Comparison of ENCODE assay signal across 1 cellular context in the genomic region with DNA sequence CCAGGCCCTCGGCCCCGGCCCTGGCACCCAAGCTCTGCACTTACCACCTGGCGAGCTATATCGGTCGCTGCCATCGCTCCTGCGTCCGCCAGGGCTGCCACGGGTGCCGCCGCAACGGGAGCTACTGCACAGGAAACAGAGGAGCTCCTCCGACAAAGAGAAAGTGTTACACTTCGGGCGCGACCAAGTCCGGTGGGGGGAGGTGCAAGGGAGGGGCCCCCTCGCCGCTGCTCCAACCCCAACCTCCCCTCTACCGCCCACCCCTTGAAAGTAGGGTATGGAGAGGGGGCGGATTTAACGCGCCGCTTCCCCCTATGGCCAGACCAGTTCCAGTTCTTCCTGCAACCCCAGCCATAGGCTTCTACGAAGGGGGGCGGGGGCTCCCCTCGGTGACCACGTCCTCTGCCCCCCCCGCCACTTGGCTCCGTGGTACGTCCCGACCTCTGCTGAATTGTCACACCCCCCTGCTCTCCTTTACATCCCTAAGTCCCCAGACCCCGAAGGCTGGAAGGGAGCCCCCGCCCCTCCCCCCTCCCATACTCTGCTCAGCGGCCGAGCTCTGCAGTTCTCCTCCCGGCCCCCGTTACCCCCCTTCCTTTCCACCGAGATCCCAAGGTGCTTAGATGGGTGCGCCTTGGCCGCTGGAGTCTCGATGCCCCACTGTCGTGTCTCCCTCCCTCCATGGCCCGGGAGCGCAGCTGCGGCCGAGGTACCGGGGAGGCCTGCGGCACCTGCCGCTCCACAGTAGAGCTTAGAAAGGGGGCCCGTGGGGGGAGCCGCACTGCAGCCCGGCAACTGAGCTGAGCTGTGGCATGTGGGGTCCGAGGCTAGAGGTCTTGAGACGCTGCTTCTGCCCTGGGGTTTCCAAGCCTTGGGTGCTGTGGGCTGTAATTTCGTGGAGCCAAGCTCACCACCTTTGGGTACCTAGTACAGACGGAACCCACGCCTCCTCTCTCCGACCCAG.
TF ChIP-seq lines count a peak whose summit lies in the region.

Gene SEPTIN6, minus strand, starts transcription at position 137 of the 964 bp plus-strand sequence. Its CDS starts 63 bp downstream, at position 74.

TF ChIP-seq in GM12878, 131 proteins besides CTCF, POLR2A, EP300 and RAD21 (continued from another document and continues in another):
- TF ChIP-seq TCF3 (IDR thresholded peaks at IDR 0.05; ENCODE audit: borderline replicate concordance, insufficient read depth, low read depth, low read length) (0 out of 2 replicates have a peak, but pooled peaks have one; percentile 65), ASH2L (IDR thresholded peaks at IDR 0.05; ENCODE audit: borderline replicate concordance, low read depth) (no peak), EGR1 (IDR thresholded peaks at IDR 0.05; ENCODE audit: borderline replicate concordance in 1 of 2, low read depth in 2 of 2, low read length in 2 of 2) (peak in 1 of 2 experiments; percentile 36; a peak in 1 of 3 replicates), SREBF2 (IDR thresholded peaks at IDR 0.05; ENCODE audit: low read length) (no peak), ELK1 (IDR thresholded peaks at IDR 0.05; ENCODE audit: low read depth, low read length) (no peak), IRF5 (IDR thresholded peaks at IDR 0.05; ENCODE audit: borderline replicate concordance) (no peak), BCL11A (IDR thresholded peaks at IDR 0.05; ENCODE audit: low read depth, low read length) (no peak), BRCA1 (IDR thresholded peaks at IDR 0.05; ENCODE audit: low read depth, low read length) (no peak), ATF7 (IDR thresholded peaks at IDR 0.05; ENCODE audit: low read depth) (peak; percentile 98), MTA3 (IDR thresholded peaks at IDR 0.05; ENCODE audit: borderline replicate concordance, low read length) (no peak), MAX (IDR thresholded peaks at IDR 0.05; ENCODE audit: low read depth, low read length) (no peak), SMAD5 (IDR thresholded peaks at IDR 0.05; ENCODE audit: low read depth) (peak; percentile 50; the same call in 1 of the 2 replicates), RCOR1 (conservative IDR thresholded peaks at IDR 0.05; ENCODE audit: low read depth, low read length) (no peak), CHD4 (IDR thresholded peaks at IDR 0.05) (no peak), HDAC2 (IDR thresholded peaks at IDR 0.05) (no peak), ZNF207 (IDR thresholded peaks at IDR 0.05; ENCODE audit: borderline replicate concordance) (0 out of 2 replicates have a peak, but pooled peaks have one; percentile 32), BMI1 (IDR thresholded peaks at IDR 0.05; ENCODE audit: borderline replicate concordance) (no peak), ZZZ3 (IDR thresholded peaks at IDR 0.05; ENCODE audit: control insufficient read depth, insufficient read length, low read depth) (no peak), CREB1 (IDR thresholded peaks at IDR 0.05; ENCODE audit: low read depth) (peak; percentile 81), FOXM1 (IDR thresholded peaks at IDR 0.05; ENCODE audit: low read depth, low read length) (no peak), BCL3 (IDR thresholded peaks at IDR 0.05; ENCODE audit: borderline replicate concordance, insufficient read depth, low read depth, low read length, poor library complexity, severe bottlenecking) (no peak), HCFC1 (IDR thresholded peaks at IDR 0.05; ENCODE audit: low read length) (0 out of 2 replicates have a peak, but pooled peaks have one; percentile 16), SMC3 (IDR thresholded peaks at IDR 0.05; ENCODE audit: borderline replicate concordance, low read length) (no peak), NR2C2 (IDR thresholded peaks at IDR 0.05; ENCODE audit: borderline replicate concordance, control insufficient read depth, insufficient read length, low read depth) (no peak), ESRRA (IDR thresholded peaks at IDR 0.05; ENCODE audit: low read length) (no peak), REST (IDR thresholded peaks at IDR 0.05; ENCODE audit: low read depth, low read length) (no peak), WRNIP1 (IDR thresholded peaks at IDR 0.05; ENCODE audit: borderline replicate concordance, low read depth, low read length) (no peak), JUND (IDR thresholded peaks at IDR 0.05; ENCODE audit: low read depth, low read length) (peak; percentile 89; the same call in 1 of the 2 replicates), SIN3A (IDR thresholded peaks at IDR 0.05; ENCODE audit: low read depth, low read length) (no peak; the same call in 1 of the 2 replicates), YY1 (IDR thresholded peaks at IDR 0.05; ENCODE audit: low read depth, low read length) (no peak), NFXL1 (IDR thresholded peaks at IDR 0.05; ENCODE audit: borderline replicate concordance) (no peak), GATAD2B (conservative IDR thresholded peaks at IDR 0.05; ENCODE audit: low read depth) (peak; percentile 28; the same call in 1 of the 2 replicates), USF2 (IDR thresholded peaks at IDR 0.05; ENCODE audit: borderline replicate concordance, low read depth, low read length) (no peak), IRF3 (IDR thresholded peaks at IDR 0.05) (no peak), CBX5 (IDR thresholded peaks at IDR 0.05; ENCODE audit: low read depth) (0 out of 2 replicates have a peak, but pooled peaks have one; percentile 55), CBFB (IDR thresholded peaks at IDR 0.05; ENCODE audit: low read depth) (no peak; the same call in 1 of the 2 replicates), SMAD1 (IDR thresholded peaks at IDR 0.05; ENCODE audit: low read depth, partially characterized antibody) (no peak), NRF1 (conservative IDR thresholded peaks at IDR 0.05; ENCODE audit: low read depth, low read length) (no peak), ZNF24 (IDR thresholded peaks at IDR 0.05) (no peak), POU2F2 (IDR thresholded peaks at IDR 0.05; ENCODE audit: borderline replicate concordance, low read depth, low read length) (peak; percentile 84), SUZ12 (IDR thresholded peaks at IDR 0.05; ENCODE audit: unreplicated experiment) (no peak), TBL1XR1 (IDR thresholded peaks at IDR 0.05; ENCODE audit: low read depth, low read length) (no peak), CBX3 (IDR thresholded peaks at IDR 0.05; ENCODE audit: borderline replicate concordance, low read depth) (no peak), BACH1 (IDR thresholded peaks at IDR 0.05; ENCODE audit: borderline replicate concordance) (no peak), RUNX3 (IDR thresholded peaks at IDR 0.05; ENCODE audit: low read length) (peak; percentile 55), IKZF2 (IDR thresholded peaks at IDR 0.05) (peak in 1 of 2 experiments; percentile 46; a peak in 2 of 4 replicates), STAT1 (conservative IDR thresholded peaks at IDR 0.05) (0 out of 2 replicates have a peak, but pooled peaks have one; percentile 37)
- TF ChIP-seq, protein P1, sequence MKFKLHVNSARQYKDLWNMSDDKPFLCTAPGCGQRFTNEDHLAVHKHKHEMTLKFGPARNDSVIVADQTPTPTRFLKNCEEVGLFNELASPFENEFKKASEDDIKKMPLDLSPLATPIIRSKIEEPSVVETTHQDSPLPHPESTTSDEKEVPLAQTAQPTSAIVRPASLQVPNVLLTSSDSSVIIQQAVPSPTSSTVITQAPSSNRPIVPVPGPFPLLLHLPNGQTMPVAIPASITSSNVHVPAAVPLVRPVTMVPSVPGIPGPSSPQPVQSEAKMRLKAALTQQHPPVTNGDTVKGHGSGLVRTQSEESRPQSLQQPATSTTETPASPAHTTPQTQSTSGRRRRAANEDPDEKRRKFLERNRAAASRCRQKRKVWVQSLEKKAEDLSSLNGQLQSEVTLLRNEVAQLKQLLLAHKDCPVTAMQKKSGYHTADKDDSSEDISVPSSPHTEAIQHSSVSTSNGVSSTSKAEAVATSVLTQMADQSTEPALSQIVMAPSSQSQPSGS (IDR thresholded peaks at IDR 0.05; ENCODE audit: low read length), result no peak
- TF ChIP-seq, protein P2, sequence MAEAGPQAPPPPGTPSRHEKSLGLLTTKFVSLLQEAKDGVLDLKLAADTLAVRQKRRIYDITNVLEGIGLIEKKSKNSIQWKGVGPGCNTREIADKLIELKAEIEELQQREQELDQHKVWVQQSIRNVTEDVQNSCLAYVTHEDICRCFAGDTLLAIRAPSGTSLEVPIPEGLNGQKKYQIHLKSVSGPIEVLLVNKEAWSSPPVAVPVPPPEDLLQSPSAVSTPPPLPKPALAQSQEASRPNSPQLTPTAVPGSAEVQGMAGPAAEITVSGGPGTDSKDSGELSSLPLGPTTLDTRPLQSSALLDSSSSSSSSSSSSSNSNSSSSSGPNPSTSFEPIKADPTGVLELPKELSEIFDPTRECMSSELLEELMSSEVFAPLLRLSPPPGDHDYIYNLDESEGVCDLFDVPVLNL (IDR thresholded peaks at IDR 0.05; ENCODE audit: low read depth, low read length), result no peak
- TF ChIP-seq, protein P3, sequence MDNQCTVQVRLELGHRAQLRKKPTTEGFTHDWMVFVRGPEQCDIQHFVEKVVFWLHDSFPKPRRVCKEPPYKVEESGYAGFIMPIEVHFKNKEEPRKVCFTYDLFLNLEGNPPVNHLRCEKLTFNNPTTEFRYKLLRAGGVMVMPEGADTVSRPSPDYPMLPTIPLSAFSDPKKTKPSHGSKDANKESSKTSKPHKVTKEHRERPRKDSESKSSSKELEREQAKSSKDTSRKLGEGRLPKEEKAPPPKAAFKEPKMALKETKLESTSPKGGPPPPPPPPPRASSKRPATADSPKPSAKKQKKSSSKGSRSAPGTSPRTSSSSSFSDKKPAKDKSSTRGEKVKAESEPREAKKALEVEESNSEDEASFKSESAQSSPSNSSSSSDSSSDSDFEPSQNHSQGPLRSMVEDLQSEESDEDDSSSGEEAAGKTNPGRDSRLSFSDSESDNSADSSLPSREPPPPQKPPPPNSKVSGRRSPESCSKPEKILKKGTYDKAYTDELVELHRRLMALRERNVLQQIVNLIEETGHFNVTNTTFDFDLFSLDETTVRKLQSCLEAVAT (IDR thresholded peaks at IDR 0.05), result peak; percentile 77; the same call in 1 of the 2 replicates
